Comparison of ENCODE assay signal across 20 cellular contexts in genomic region chrX:10453945-10454344, GRCh38.
"Had no signal": no experiment of that assay in that cellular context is flagged by ENCODE, and none has a peak within 500 bp of the region (broad histone marks: within the 10 kb centered on the region; RNA-seq: fewer than 3 reads in every experiment).

No MANE protein-coding gene starts in this region.

- H3K27ac ChIP-seq: PC-9, Peyer's patch, SJCRH30 had no signal

- H3K4me1 ChIP-seq: Peyer's patch had no signal

- DNase-seq: KBM-7, MV-4-11, NCI-H1048, NCI-H1417, NCI-H1436 treated with DMSO at 0.1 percent for 48 hours, NCI-H1694, NCI-H187 treated with DMSO at 0.1 percent for 48 hours, NCI-H2171 treated with DMSO at 0.1 percent for 48 hours, NCI-H345, NCI-H446 treated with DMSO at 0.1 percent for 48 hours, NCI-H510A treated with DMSO at 0.1 percent for 48 hours, NCI-H526, NCI-H82, OCI-M1, PC-9, Peyer's patch, SHP77 treated with DMSO at 0.1 percent for 48 hours, SJCRH30 had no signal

- H3K4me2 ChIP-seq: PC-9 had no signal

- H3K27me3 ChIP-seq: Peyer's patch, SJCRH30 had no signal

- H2AFZ ChIP-seq: PC-9 had no signal

- ATAC-seq: Right ventricle myocardium inferior, SK-N-SH treated with all-trans-retinoic acid at 6 μM for 48 hours had no signal

- H3K4me3 ChIP-seq: PC-9, Peyer's patch, SJCRH30 had no signal

- H3K9me3 ChIP-seq: Peyer's patch had no signal
